9 cellular contexts compared by ENCODE assay signal in the genomic region with DNA sequence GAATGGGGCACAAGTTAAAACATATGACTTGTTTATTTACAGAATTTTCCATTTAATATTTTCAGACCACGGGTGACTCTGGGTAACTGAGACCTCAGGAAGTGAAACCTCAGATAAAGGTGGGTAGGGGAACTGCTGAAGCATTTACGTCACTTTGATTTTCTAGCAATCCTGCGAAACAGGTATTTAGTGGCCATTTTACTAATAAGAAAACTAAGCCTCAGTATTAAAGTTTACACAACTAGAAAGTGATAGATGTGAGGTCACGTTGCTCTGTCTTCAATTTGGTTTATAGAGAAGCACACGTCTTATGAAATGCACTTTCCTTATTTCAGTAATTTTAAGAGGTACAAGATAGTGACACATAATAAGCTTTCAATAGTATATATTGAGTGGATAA.
DNase-seq lines count a peak whose midpoint lies in the region; ATAC-seq and TF ChIP-seq lines count a peak whose summit lies in the region.
"Had no signal": no experiment of that assay in that cellular context is flagged by ENCODE, and none has a peak within 500 bp of the region (broad histone marks: within the 10 kb centered on the region; RNA-seq: fewer than 3 reads in every experiment).

No MANE protein-coding gene starts in this region.

- H3K9me3 Mint-ChIP-seq in activated CD8-positive, alpha-beta memory T cell treated with anti-CD3 and anti-CD28 coated beads, Interleukin-2, amount 10 ng/mL, durations not matched to agents 7 days and 5 days (ENCODE audit: low read depth) = no peaks in the 10 kb centered on the region
- no peaks in the 10 kb centered on the region for H3K9me3 Mint-ChIP-seq in chondrocyte (ENCODE audit: low read depth)

- CTCF ChIA-PET in activated CD8-positive, alpha-beta memory T cell treated with anti-CD3 and anti-CD28 coated beads, Interleukin-2, amount 10 ng/mL, durations not matched to agents 7 days and 5 days (lab: Charles Lee) = no interaction called here

- no peak overlapping the region for H3K27ac Mint-ChIP-seq in activated CD8-positive, alpha-beta memory T cell treated with anti-CD3 and anti-CD28 coated beads, Interleukin-2, amount 10 ng/mL, durations not matched to agents 7 days and 5 days
- H3K27ac Mint-ChIP-seq in chondrocyte (ENCODE audit: unreplicated experiment) = no peak overlapping the region

- peaks cover under 1% of the 10 kb centered on the region for H3K36me3 Mint-ChIP-seq in activated CD8-positive, alpha-beta memory T cell treated with anti-CD3 and anti-CD28 coated beads, Interleukin-2, amount 10 ng/mL, durations not matched to agents 7 days and 5 days
- no peaks in the 10 kb centered on the region for H3K36me3 Mint-ChIP-seq in chondrocyte (ENCODE audit: low read depth)

- intact Hi-C loops in left ventricle myocardium superior (cut with micrococcal nuclease) = no loop called here

- peaks cover 47% of the 10 kb centered on the region for H3K4me1 Mint-ChIP-seq in activated CD8-positive, alpha-beta memory T cell treated with anti-CD3 and anti-CD28 coated beads, Interleukin-2, amount 10 ng/mL, durations not matched to agents 7 days and 5 days
- peaks cover 8% of the 10 kb centered on the region for H3K4me1 Mint-ChIP-seq in chondrocyte (ENCODE audit: low read depth)

- ATAC-seq in activated CD8-positive, alpha-beta memory T cell treated with anti-CD3 and anti-CD28 coated beads, Interleukin-2, amount 10 ng/mL, durations not matched to agents 7 days and 5 days = peak; percentile 31
- peak; percentile 46 for ATAC-seq in GM21367 (IDR thresholded peaks at IDR 0.05; ENCODE audit: unreplicated experiment)
- peak; percentile 79 for ATAC-seq in HG03159 (IDR thresholded peaks at IDR 0.05; ENCODE audit: unreplicated experiment)
- ATAC-seq in stimulated activated naive CD8-positive, alpha-beta T cell treated with anti-CD3 and anti-CD28 coated beads, Interleukin-15, Interleukin-2, amounts not matched to agents 100 U/mL and 50 U/mL, for 24 hours = peak; percentile 29
- ATAC-seq in left ventricle myocardium superior = no peak

- DNase-seq in activated CD8-positive, alpha-beta memory T cell treated with anti-CD3 and anti-CD28 coated beads, Interleukin-2, amount 10 ng/mL, durations not matched to agents 7 days and 5 days = no peak
- DNase-seq in activated CD8-positive, alpha-beta memory T cell treated with anti-CD3 and anti-CD28 coated beads for 24 hours = no peak
- no peak for DNase-seq in stimulated activated naive CD8-positive, alpha-beta T cell treated with anti-CD3 and anti-CD28 coated beads, Interleukin-15, Interleukin-2, amounts not matched to agents 100 U/mL and 50 U/mL, for 24 hours
- DNase-seq in chondrocyte (ENCODE audit: low spot score) = no peak
- DNase-seq in effector CD4-positive, alpha-beta T cell = no peak
- DNase-seq in left ventricle myocardium superior = no peak
- DNase-seq: DMS 273 treated with DMSO at 0.1 percent for 48 hours had no signal

- no peak for TF ChIP-seq CTCF in chondrocyte (IDR thresholded peaks at IDR 0.05)

- H3K4me3 Mint-ChIP-seq in activated CD8-positive, alpha-beta memory T cell treated with anti-CD3 and anti-CD28 coated beads, Interleukin-2, amount 10 ng/mL, durations not matched to agents 7 days and 5 days = no peak overlapping the region
- no peak overlapping the region for H3K4me3 Mint-ChIP-seq in chondrocyte (ENCODE audit: unreplicated experiment)

- no peaks in the 10 kb centered on the region for H3K27me3 Mint-ChIP-seq in activated CD8-positive, alpha-beta memory T cell treated with anti-CD3 and anti-CD28 coated beads, Interleukin-2, amount 10 ng/mL, durations not matched to agents 7 days and 5 days
- H3K27me3 Mint-ChIP-seq in chondrocyte (ENCODE audit: low read depth) = peaks cover 18% of the 10 kb centered on the region
